ENCODE assay signal across 20 cellular contexts in genomic region chr3:172320468-172320867, GRCh38.
DNase-seq lines count a peak whose midpoint lies in the region; ATAC-seq and TF ChIP-seq lines count a peak whose summit lies in the region.
"Had no signal": no experiment of that assay in that cellular context is flagged by ENCODE, and none has a peak within 500 bp of the region (broad histone marks: within the 10 kb centered on the region; RNA-seq: fewer than 3 reads in every experiment).

No MANE protein-coding gene starts in this region.

- no peaks in the 10 kb centered on the region for H3K27me3 ChIP-seq in heart right ventricle
- no peaks in the 10 kb centered on the region for H3K27me3 ChIP-seq in breast epithelium
- no peaks in the 10 kb centered on the region for H3K27me3 ChIP-seq in upper lobe of left lung

- no peak for TF ChIP-seq CTCF in heart right ventricle (IDR thresholded peaks at IDR 0.05)
- no peak for TF ChIP-seq CTCF in breast epithelium (IDR thresholded peaks at IDR 0.05)
- TF ChIP-seq CTCF in nephron progenitor cell (IDR thresholded peaks at IDR 0.05), result no peak
- no peak for TF ChIP-seq CTCF in upper lobe of left lung (IDR thresholded peaks at IDR 0.05)

- TF ChIP-seq POLR2A in breast epithelium (IDR thresholded peaks at IDR 0.05) (no peak), upper lobe of left lung (IDR thresholded peaks at IDR 0.05) (no peak)

- DNase-seq in heart right ventricle, result no peak
- no peak for DNase-seq in left ventricle myocardium superior
- DNase-seq in breast epithelium (ENCODE audit: low spot score in 2 of 2), result no peak
- no peak for DNase-seq in nephron progenitor cell
- no peak for DNase-seq in upper lobe of left lung
- DNase-seq in stimulated activated naive CD4-positive, alpha-beta T cell treated with Interleukin-2 at 50 U/mL for 16 hours (lab: John Stamatoyannopoulos, UW), result no peak
- DNase-seq: activated B cell treated with CpG ODN at 0.5 μM for 24 hours; activated naive CD4-positive, alpha-beta T cell; effector CD4-positive, alpha-beta T cell; naive B cell; NCI-H2107; NCI-H82; stimulated activated CD4-positive, alpha-beta T cell treated with anti-CD3 and anti-CD28 coated beads, Interleukin-2, amount 100 ng/mL, for 24 hours; trophoblast cell had no signal

- ATAC-seq in heart right ventricle (no peak), left ventricle myocardium superior (no peak), upper lobe of left lung (ENCODE audit: low FRiP score in 2 of 2) (no peak), GM18858 (IDR thresholded peaks at IDR 0.05; ENCODE audit: unreplicated experiment) (no peak), HG03432 (IDR thresholded peaks at IDR 0.05; ENCODE audit: unreplicated experiment) (no peak)
- ATAC-seq: left lobe of liver had no signal

- H3K4me3 ChIP-seq in heart right ventricle (no peak overlapping the region), breast epithelium (no peak overlapping the region), upper lobe of left lung (no peak overlapping the region)
- H3K4me3 ChIP-seq: A549, prostate gland had no signal

- H3K4me3 Mint-ChIP-seq in nephron progenitor cell, result no peak overlapping the region
- H3K4me3 Mint-ChIP-seq: activated B cell treated with CpG ODN at 0.5 μM for 24 hours, brain had no signal

- H3K27ac Mint-ChIP-seq in nephron progenitor cell, result peak overlapping the region; percentile 22
- H3K27ac Mint-ChIP-seq: activated B cell treated with CpG ODN at 0.5 μM for 24 hours had no signal

- TF ChIP-seq EP300 in upper lobe of left lung (IDR thresholded peaks at IDR 0.05), result no peak

- intact Hi-C loops in heart right ventricle (cut with DNase I), result loop anchor here in 3 of 10 donors (5.0 to 10.0 kb wide), 4 partner anchors 276 to 496 kb away; partner anchors contain the start of gene FNDC3B (in 2 of the 3)
- intact Hi-C loops in left ventricle myocardium superior (cut with micrococcal nuclease), result no loop called here
- intact Hi-C loops in breast epithelium (cut with DNase I; ENCODE audit: low total_unique reads), result no loop called here

- H3K36me3 Mint-ChIP-seq in nephron progenitor cell (ENCODE audit: low read depth), result peaks cover 82% of the 10 kb centered on the region

- 50 to 59% methylated on average over 2 of the region's 2 CpGs for WGBS in heart right ventricle, 2 donors
- 64 to 66% methylated on average over 2 of the region's 2 CpGs for WGBS in upper lobe of left lung, 2 donors

- no peaks in the 10 kb centered on the region for H3K9me3 Mint-ChIP-seq in nephron progenitor cell
- H3K9me3 Mint-ChIP-seq: activated B cell treated with CpG ODN at 0.5 μM for 24 hours, brain, naive B cell had no signal

- no peaks in the 10 kb centered on the region for H3K9me3 ChIP-seq in heart right ventricle
- no peaks in the 10 kb centered on the region for H3K9me3 ChIP-seq in breast epithelium
- no peaks in the 10 kb centered on the region for H3K9me3 ChIP-seq in upper lobe of left lung
- H3K9me3 ChIP-seq: A549, prostate gland had no signal

- H3K27me3 Mint-ChIP-seq in nephron progenitor cell (ENCODE audit: low read depth, poor library complexity), result peaks cover 13% of the 10 kb centered on the region
- H3K27me3 Mint-ChIP-seq: activated B cell treated with CpG ODN at 0.5 μM for 24 hours, brain, naive B cell had no signal

- H3K4me1 ChIP-seq in heart right ventricle, result peaks cover 7 to 100% (median 86%) of the 10 kb centered on the region in 9 donors
- H3K4me1 ChIP-seq in breast epithelium, result peaks cover 8 to 20% of the 10 kb centered on the region in 2 donors
- peaks cover 21 to 47% (median 29%) of the 10 kb centered on the region in 4 donors for H3K4me1 ChIP-seq in upper lobe of left lung

- H3K27ac ChIP-seq in heart right ventricle, result peak overlapping the region; percentile 21 to 88 (median 80)
- peak overlapping the region; percentile 49 to 72 for H3K27ac ChIP-seq in breast epithelium
- peak overlapping the region in 3 of 4 donors; percentile 32 to 46 (median 44) for H3K27ac ChIP-seq in upper lobe of left lung
- H3K27ac ChIP-seq: prostate gland had no signal

- H3K36me3 ChIP-seq in heart right ventricle, result peaks cover 0 to 70% (median 6%) of the 10 kb centered on the region in 9 donors
- no peaks in the 10 kb centered on the region for H3K36me3 ChIP-seq in breast epithelium
- peaks cover 0 to 44% (median 11%) of the 10 kb centered on the region in 4 donors for H3K36me3 ChIP-seq in upper lobe of left lung
- H3K36me3 ChIP-seq: prostate gland had no signal

- H3K4me1 Mint-ChIP-seq in nephron progenitor cell, result peaks cover 53% of the 10 kb centered on the region
- H3K4me1 Mint-ChIP-seq: activated B cell treated with CpG ODN at 0.5 μM for 24 hours, naive B cell had no signal
